In the genomic region with DNA sequence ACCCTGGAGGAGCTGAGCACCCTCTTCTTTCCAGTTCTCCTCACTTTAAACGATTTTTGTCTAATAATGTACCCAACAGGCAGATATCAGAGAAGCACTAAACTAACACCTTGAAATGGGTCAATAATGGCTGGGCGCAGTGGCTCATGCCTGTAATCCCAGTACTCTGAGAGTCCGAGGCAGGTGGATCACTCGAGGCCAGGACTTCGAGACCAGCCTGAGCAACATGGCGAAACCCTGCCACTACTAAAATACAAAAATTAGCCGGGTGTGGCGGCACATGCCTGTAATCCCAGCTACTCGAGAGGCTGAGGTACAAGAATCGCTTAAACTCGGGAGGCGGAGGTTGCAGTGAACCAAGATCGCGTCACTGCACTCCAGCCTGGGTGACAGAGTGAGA, we compare ENCODE assay signal across 12 cellular contexts. TPM values are rescaled to one million over a fixed set of nuclear protein-coding genes. Genes with fewer than 3 reads are reported as not detected.
DNase-seq lines count a peak whose midpoint lies in the region; ATAC-seq and TF ChIP-seq lines count a peak whose summit lies in the region.
"Had no signal": no experiment of that assay in that cellular context is flagged by ENCODE, and none has a peak within 500 bp of the region (broad histone marks: within the 10 kb centered on the region; RNA-seq: fewer than 3 reads in every experiment).

No MANE protein-coding gene starts in this region.

- H3K27ac ChIP-seq in A673 (ENCODE audit: low read depth, low read length, poor library complexity, severe bottlenecking) = peak overlapping the region; percentile 70
- peak overlapping the region; percentile 100 for H3K27ac ChIP-seq in RWPE1
- H3K27ac ChIP-seq in fibroblast of lung (ENCODE audit: insufficient read depth, low read length) = peak overlapping the region; percentile 90
- peak overlapping the region; percentile 97 for H3K27ac ChIP-seq in psoas muscle

- peak overlapping the region; percentile 95 for H3K4me2 ChIP-seq in fibroblast of lung (ENCODE audit: extremely low read depth, insufficient read depth, low read length)

- POLR2A ChIA-PET in A673 (lab: Charles Lee; ENCODE audit: low non-redundant PET) (no interaction called here), RWPE1 (lab: Yijun Ruan, JAX; ENCODE audit: low non-redundant PET) (interaction anchor here (0.5 kb wide), 1 partner anchor 64 kb away, joined by 3 read pairs; no protein-coding TSS in a partner anchor)

- DNase-seq in A673 (ENCODE audit: low spot score) (no peak), RWPE1 (ENCODE audit: low spot score) (no peak), fibroblast of lung (ENCODE audit: low read depth in 2 of 2) (no peak), psoas muscle (no peak), NCI-H1436 treated with DMSO at 0.1 percent for 48 hours (lab: John Stamatoyannopoulos, UW) (no peak), globus pallidus (ENCODE audit: low spot score) (no peak), inferior parietal cortex (ENCODE audit: extremely low spot score) (no peak)
- DNase-seq: activated CD4-positive, alpha-beta T cell treated with anti-CD3 and anti-CD28 coated beads for 48 hours; activated gamma-delta T cell; CD4-positive, alpha-beta T cell; effector CD4-positive, alpha-beta T cell had no signal

- 65 to 84% (median 68%) methylated on average over 14 of the region's 14 CpGs for WGBS in psoas muscle, 3 donors

- H3K4me1 ChIP-seq in A673 (ENCODE audit: insufficient read depth, low read length, poor library complexity, severe bottlenecking) (peaks cover 79% of the 10 kb centered on the region), fibroblast of lung (ENCODE audit: control insufficient read depth, extremely low read depth, insufficient read depth, low read length) (peaks cover 15% of the 10 kb centered on the region), psoas muscle (peaks cover 81% of the 10 kb centered on the region)

- H3K9ac ChIP-seq in fibroblast of lung (ENCODE audit: insufficient read depth, low read length) = peak overlapping the region; percentile 45

- H3K27me3 ChIP-seq in A673 (replicated peaks; ENCODE audit: insufficient read depth, low read depth, low read length, poor library complexity) (no peaks in the 10 kb centered on the region), fibroblast of lung (ENCODE audit: control insufficient read depth, insufficient read depth, low read length) (no peaks in the 10 kb centered on the region), psoas muscle (ENCODE audit: insufficient read depth in 3 of 3, low read length in 2 of 3) (no peaks in the 10 kb centered on the region)

- H2AFZ ChIP-seq in fibroblast of lung (ENCODE audit: low read length) = no peak overlapping the region

- H3K4me3 ChIP-seq in A673 (ENCODE audit: low read depth, low read length, poor library complexity, severe bottlenecking) (peak overlapping the region; percentile 25), fibroblast of lung (replicated peaks in 1 of 4; ENCODE audit: control extremely low read depth in 1 of 4, insufficient read depth in 1 of 4, low read depth in 3 of 4, low read length in 4 of 4) (peak overlapping the region in 3 of 4 experiments; percentile 30 to 53 (median 44)), psoas muscle (peak overlapping the region; percentile 61)

- H3K79me2 ChIP-seq in fibroblast of lung (ENCODE audit: control insufficient read depth, insufficient read depth, low read length) = peaks cover 79% of the 10 kb centered on the region

- ATAC-seq in psoas muscle (no peak), GM19463 (IDR thresholded peaks at IDR 0.05; ENCODE audit: unreplicated experiment) (no peak)

- H3K36me3 ChIP-seq in A673 (ENCODE audit: insufficient read depth, low read length, poor library complexity, severe bottlenecking) (no peaks in the 10 kb centered on the region), fibroblast of lung (ENCODE audit: control insufficient read depth, insufficient read depth, low read length) (no peaks in the 10 kb centered on the region), psoas muscle (ENCODE audit: insufficient read depth in 1 of 2, low read depth in 1 of 2) (no peaks in the 10 kb centered on the region)

- no peaks in the 10 kb centered on the region for H4K20me1 ChIP-seq in fibroblast of lung (ENCODE audit: control insufficient read depth, extremely low read depth, insufficient read depth, low read length)

- intact Hi-C loops in A673 (cut with micrococcal nuclease; ENCODE audit: unreplicated experiment) (no loop called here), psoas muscle (cut with DNase I) (loop anchor here (1.0 to 5.0 kb wide), 2 partner anchors 37 to 58 kb away; partner anchors contain the start of gene ZFHX3 (in 1 of the 2))

- no peaks in the 10 kb centered on the region for H3K9me3 ChIP-seq in A673 (ENCODE audit: low read depth, low read length, poor library complexity, severe bottlenecking)
- no peaks in the 10 kb centered on the region for H3K9me3 ChIP-seq in fibroblast of lung (ENCODE audit: control insufficient read depth, insufficient read depth, low read depth, low read length)
- no peaks in the 10 kb centered on the region for H3K9me3 ChIP-seq in psoas muscle

- no peak for TF ChIP-seq CTCF in A673 (conservative IDR thresholded peaks at IDR 0.05; ENCODE audit: low read depth, low read length)
- no peak for TF ChIP-seq CTCF in RWPE1 (conservative IDR thresholded peaks at IDR 0.05; ENCODE audit: low read depth)
- TF ChIP-seq CTCF in fibroblast of lung (conservative IDR thresholded peaks at IDR 0.05 in 1 of 2, IDR thresholded peaks at IDR 0.05 in 1 of 2; ENCODE audit: low read depth in 1 of 2, low read length in 2 of 2) = no peak
- no peak for TF ChIP-seq CTCF in psoas muscle (IDR thresholded peaks at IDR 0.05)

- CTCF ChIA-PET in A673 (lab: Charles Lee) (no interaction called here), RWPE1 (lab: Yijun Ruan, JAX) (no interaction called here)

- BruUV-seq in A673 (replicated peaks; lab: Mats Ljungman, UMichigan) = no TSS peak

RNA-seq across cellular contexts. Expression of gene ZFHX3, which starts 57.4 kb away (rescaled TPM):
- total RNA-seq in A673 (2021) = 21.7 and 21.8 TPM in 2 replicates
- total RNA-seq in fibroblast of lung = 5.4 and 7.3 TPM in 2 replicates
- polyA plus RNA-seq in fibroblast of lung = 4.4 and 4.7 TPM in 2 replicates
- polyA plus RNA-seq in fibroblast of lung (2012) = 4.3 and 8.5 TPM in 2 replicates
- polyA minus RNA-seq in fibroblast of lung (ENCODE audit: low replicate concordance) = 21.6 and 25.3 TPM in 2 replicates
- total RNA-seq in psoas muscle = 10 to 100 TPM; 10.6 to 36.9 (median 26.2) TPM
- 10 to 100 TPM in 1 of 3 donors, 1 to 10 TPM in 2; 3.3 to 11.5 (median 5.2) TPM for polyA plus RNA-seq in psoas muscle
